1 cellular context compared by ENCODE assay signal in genomic region chr6:8063762-8064637, GRCh38.
A peak's percentile ranks its signal among the peaks of the same experiment; 100 is the strongest.
TF ChIP-seq lines count a peak whose summit lies in the region.

BLOC1S5 (minus strand) TSS chr6:8064389; CDS start chr6:8064376, 13 bp downstream.

TF ChIP-seq in K562, 482 proteins besides CTCF, POLR2A, EP300 and RAD21 (continued from another document and continues in another):
- no peak for TF ChIP-seq ZNF197 (CRISPR knock-in tag; IDR thresholded peaks at IDR 0.05; ENCODE audit: low read depth)
- peak; percentile 80 for TF ChIP-seq ATF7 (IDR thresholded peaks at IDR 0.05)
- TF ChIP-seq HBP1 (CRISPR knock-in tag; IDR thresholded peaks at IDR 0.05), result no peak
- TF ChIP-seq ID3 (CRISPR knock-in tag; IDR thresholded peaks at IDR 0.05), result no peak
- TF ChIP-seq ID3 (tag; IDR thresholded peaks at IDR 0.05), result 0 out of 2 replicates have a peak, but pooled peaks have one; percentile 33
- TF ChIP-seq NCOA4 (IDR thresholded peaks at IDR 0.05; ENCODE audit: partially characterized antibody), result no peak
- TF ChIP-seq PBX2 (CRISPR knock-in tag; IDR thresholded peaks at IDR 0.05; ENCODE audit: low read depth), result peak; percentile 30; the same call in 1 of the 2 replicates
- TF ChIP-seq PBX2 (tag; conservative IDR thresholded peaks at IDR 0.05; ENCODE audit: low read depth), result peak; percentile 52
- TF ChIP-seq PCBP1 (IDR thresholded peaks at IDR 0.05; ENCODE audit: low read depth, low read length, poor library complexity, severe bottlenecking), result peak; percentile 20
- TF ChIP-seq RNF2 (IDR thresholded peaks at IDR 0.05), result no peak; the same call in 1 of the 2 replicates
- TF ChIP-seq BRD9 (IDR thresholded peaks at IDR 0.05; ENCODE audit: low read depth, partially characterized antibody), result no peak
- no peak for TF ChIP-seq ZKSCAN8 (CRISPR knock-in tag; IDR thresholded peaks at IDR 0.05)
- TF ChIP-seq DMBX1 (CRISPR knock-in tag; IDR thresholded peaks at IDR 0.05; ENCODE audit: borderline replicate concordance), result no peak
- no peak for TF ChIP-seq TSC22D4 (tag; IDR thresholded peaks at IDR 0.05)
- TF ChIP-seq MAZ (CRISPR knock-in tag; conservative IDR thresholded peaks at IDR 0.05 in 1 of 2, IDR thresholded peaks at IDR 0.05 in 1 of 2), result peak in 1 of 2 experiments; percentile 70; a peak in 2 of 4 replicates
- TF ChIP-seq ZBTB11 (CRISPR knock-in tag; IDR thresholded peaks at IDR 0.05), result peak in 1 of 3 experiments; percentile 79; a peak in 2 of 6 replicates
- peak; percentile 95 for TF ChIP-seq GABPA (tag; conservative IDR thresholded peaks at IDR 0.05; ENCODE audit: low read depth)
- peak; percentile 32 to 88; a peak in 3 of 4 replicates for TF ChIP-seq TBL1XR1 (IDR thresholded peaks at IDR 0.05; ENCODE audit: low read length in 2 of 2)
- no peak for TF ChIP-seq CEBPZ (IDR thresholded peaks at IDR 0.05; ENCODE audit: borderline replicate concordance, low read depth, low read length)
- peak; percentile 48 for TF ChIP-seq DPF2 (IDR thresholded peaks at IDR 0.05)
- TF ChIP-seq ETV1 (tag; conservative IDR thresholded peaks at IDR 0.05; ENCODE audit: low read depth), result peak; percentile 100
- TF ChIP-seq BACH1 (tag; IDR thresholded peaks at IDR 0.05), result no peak
- TF ChIP-seq POLR3A (IDR thresholded peaks at IDR 0.05; ENCODE audit: borderline replicate concordance, extremely low read depth, insufficient read depth, insufficient read length), result no peak
- TF ChIP-seq ZNF217 (CRISPR knock-in tag; IDR thresholded peaks at IDR 0.05), result no peak
- TF ChIP-seq TCF3 (CRISPR knock-in tag; IDR thresholded peaks at IDR 0.05), result no peak
- TF ChIP-seq SMAD3 (CRISPR knock-in tag; conservative IDR thresholded peaks at IDR 0.05), result no peak
- TF ChIP-seq BRF1 (IDR thresholded peaks at IDR 0.05; ENCODE audit: borderline replicate concordance, extremely low read depth, insufficient read length), result no peak
- no peak for TF ChIP-seq DLX4 (CRISPR knock-in tag; IDR thresholded peaks at IDR 0.05)
- no peak for TF ChIP-seq ZNF445 (CRISPR knock-in tag; IDR thresholded peaks at IDR 0.05; ENCODE audit: low read depth)
- peak; percentile 81 for TF ChIP-seq EP400 (IDR thresholded peaks at IDR 0.05)
- TF ChIP-seq ZNF23 (CRISPR knock-in tag; IDR thresholded peaks at IDR 0.05), result no peak
- TF ChIP-seq RBM22 (IDR thresholded peaks at IDR 0.05; ENCODE audit: low read depth, low read length, poor library complexity, severe bottlenecking), result peak; percentile 55
- no peak for TF ChIP-seq ZNF175 (CRISPR knock-in tag; IDR thresholded peaks at IDR 0.05; ENCODE audit: low read depth)
- TF ChIP-seq ZEB2 (IDR thresholded peaks at IDR 0.05), result no peak; the same call in 1 of the 2 replicates
- peak; percentile 66; the same call in 1 of the 2 replicates for TF ChIP-seq KAT7 (CRISPR knock-in tag; IDR thresholded peaks at IDR 0.05; ENCODE audit: borderline replicate concordance)
- peak; percentile 57; the same call in 1 of the 2 replicates for TF ChIP-seq CREB3L1 (IDR thresholded peaks at IDR 0.05; ENCODE audit: borderline replicate concordance, low read depth)
- TF ChIP-seq RREB1 (CRISPR knock-in tag; IDR thresholded peaks at IDR 0.05), result 0 out of 2 replicates have a peak, but pooled peaks have one; percentile 23
- TF ChIP-seq RBBP5 (IDR thresholded peaks at IDR 0.05; ENCODE audit: borderline replicate concordance, insufficient read depth, low read length, poor library complexity, severe bottlenecking), result peak; percentile 70
- TF ChIP-seq ZNF766 (CRISPR knock-in tag; conservative IDR thresholded peaks at IDR 0.05), result peak; percentile 75; the same call in 1 of the 2 replicates
- TF ChIP-seq GMEB1 (CRISPR knock-in tag; IDR thresholded peaks at IDR 0.05), result peak; percentile 57
